ENCODE assay signal across 10 cellular contexts in genomic region chr2:121076501-121076820, GRCh38.
"Had no signal": no experiment of that assay in that cellular context is flagged by ENCODE, and none has a peak within 500 bp of the region (broad histone marks: within the 10 kb centered on the region; RNA-seq: fewer than 3 reads in every experiment).

No MANE protein-coding gene starts in this region.

- H3K27me3 ChIP-seq: right atrium auricular region, thyroid gland had no signal

- FAIRE-seq: endometrium, islet of Langerhans had no signal

- H3K4me3 ChIP-seq: esophagus muscularis mucosa, right atrium auricular region, skin epidermis, thyroid gland had no signal

- H3K27ac Mint-ChIP-seq: activated naive CD8-positive, alpha-beta T cell treated with anti-CD3 and anti-CD28 coated beads, Interleukin-2, amount 10 ng/mL, durations not matched to agents 7 days and 5 days; naive B cell had no signal

- H3K36me3 ChIP-seq: esophagus muscularis mucosa, neutrophil, right atrium auricular region, thyroid gland had no signal

- H3K9me3 Mint-ChIP-seq: activated naive CD8-positive, alpha-beta T cell treated with anti-CD3 and anti-CD28 coated beads, Interleukin-2, amount 10 ng/mL, durations not matched to agents 7 days and 5 days; activated T-cell treated with anti-CD3 and anti-CD28 coated beads, Interleukin-2, amount 50 U/mL, for 4 hours had no signal

- H3K9me3 ChIP-seq: esophagus muscularis mucosa, neutrophil, right atrium auricular region, thyroid gland had no signal

- H3K27ac ChIP-seq: neutrophil, right atrium auricular region, skin epidermis, thyroid gland had no signal

- H3K4me3 Mint-ChIP-seq: activated naive CD8-positive, alpha-beta T cell treated with anti-CD3 and anti-CD28 coated beads, Interleukin-2, amount 10 ng/mL, durations not matched to agents 7 days and 5 days; activated T-cell treated with anti-CD3 and anti-CD28 coated beads, Interleukin-2, amount 50 U/mL, for 4 hours had no signal

- H3K36me3 Mint-ChIP-seq: activated naive CD8-positive, alpha-beta T cell treated with anti-CD3 and anti-CD28 coated beads, Interleukin-2, amount 10 ng/mL, durations not matched to agents 7 days and 5 days; naive B cell had no signal
